8 cellular contexts compared by ENCODE assay signal in the genomic region with DNA sequence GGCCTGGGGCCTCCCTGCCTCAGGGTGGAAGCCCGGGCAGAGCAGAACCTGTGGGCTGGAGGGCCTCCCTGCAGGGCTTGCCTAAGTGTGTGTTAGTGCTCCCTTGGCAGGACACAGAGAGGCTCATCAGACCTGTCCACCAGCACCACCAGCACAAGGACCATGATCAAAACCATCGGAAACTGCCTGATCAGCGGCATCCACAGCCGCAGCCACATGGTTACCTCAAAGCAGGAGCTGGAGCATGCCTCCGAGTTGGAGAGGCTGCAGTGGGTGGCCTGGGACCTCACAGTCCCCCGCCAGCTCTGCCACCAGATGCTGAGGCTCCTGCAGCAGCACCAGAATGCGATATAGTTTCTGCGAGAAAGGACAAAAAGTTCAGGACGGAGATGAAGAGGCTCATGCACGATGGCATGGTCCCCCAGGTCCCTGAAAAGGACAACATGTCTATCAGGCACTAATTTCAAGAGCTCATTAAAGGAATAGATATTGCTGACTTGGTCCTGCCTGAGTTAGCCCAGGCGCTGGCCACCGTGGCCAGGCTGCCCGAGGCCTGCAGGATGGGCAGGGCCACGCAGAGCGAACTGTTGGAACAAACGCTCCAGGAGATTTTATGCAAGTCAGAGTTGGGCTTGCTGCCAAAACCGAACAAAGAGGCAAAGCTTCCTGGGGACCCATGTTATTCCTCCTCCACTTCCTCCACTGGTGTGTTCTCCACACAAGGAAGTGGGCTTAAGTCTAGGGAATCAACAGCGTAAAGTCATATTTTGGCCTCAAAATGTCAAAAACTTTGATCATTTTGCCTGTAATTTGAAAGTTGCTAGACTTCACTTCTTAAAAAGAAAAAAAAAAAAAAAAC.
A peak's percentile ranks its signal among the peaks of the same experiment; 100 is the strongest.
DNase-seq lines count a peak whose midpoint lies in the region; ATAC-seq and TF ChIP-seq lines count a peak whose summit lies in the region.

No MANE protein-coding gene starts in this region.

- TF ChIP-seq CTCF in omental fat pad (IDR thresholded peaks at IDR 0.05) = no peak

- ATAC-seq in esophagus mucosa (peak; percentile 64), omental fat pad (ENCODE audit: low FRiP score) (peak; percentile 62), GM19328 (IDR thresholded peaks at IDR 0.05; ENCODE audit: unreplicated experiment) (no peak), HG03280 (IDR thresholded peaks at IDR 0.05; ENCODE audit: unreplicated experiment) (no peak), GM18520 (IDR thresholded peaks at IDR 0.05; ENCODE audit: unreplicated experiment) (no peak)

- DNase-seq in COR-L47 (lab: John Stamatoyannopoulos, UW) (peak; percentile 95), NCI-H460 (ENCODE audit: extremely low read depth, low read depth) (peak; percentile 82), omental fat pad (ENCODE audit: low spot score) (peak; percentile 58), GOT3 (lab: John Stamatoyannopoulos, UW) (no peak)

Comparison
In these comparisons a context has a peak if more than half of its experiments do, and no peak if none do; other contexts are left out.
1. ATAC-seq: peak in esophagus mucosa (single experiment) and omental fat pad (single experiment); none in GM19328 (single experiment), HG03280 (single experiment) and GM18520 (single experiment).